Comparison of ENCODE assay signal across 14 cellular contexts in genomic region chr4:99722006-99722405, GRCh38.
DNase-seq lines count a peak whose midpoint lies in the region; ATAC-seq and TF ChIP-seq lines count a peak whose summit lies in the region.
"Had no signal": no experiment of that assay in that cellular context is flagged by ENCODE, and none has a peak within 500 bp of the region (broad histone marks: within the 10 kb centered on the region; RNA-seq: fewer than 3 reads in every experiment).

No MANE protein-coding gene starts in this region.

- no peaks in the 10 kb centered on the region for H3K36me3 Mint-ChIP-seq in brain

- no peak overlapping the region for H3K27ac ChIP-seq in A673 (ENCODE audit: low read depth, low read length, poor library complexity, severe bottlenecking)
- no peak overlapping the region for H3K27ac ChIP-seq in HCT116 (ENCODE audit: low read depth, low read length)
- H3K27ac ChIP-seq in muscle layer of duodenum (ENCODE audit: low read length), result peak overlapping the region; percentile 12
- H3K27ac ChIP-seq: HL-60 had no signal

- H3K9me2 ChIP-seq in HCT116 (ENCODE audit: insufficient read depth), result no peaks in the 10 kb centered on the region

- H2AFZ ChIP-seq in HCT116 (ENCODE audit: low read depth, low read length, poor library complexity, severe bottlenecking), result peak overlapping the region; percentile 84

- POLR2A ChIA-PET in A673 (lab: Charles Lee; ENCODE audit: low non-redundant PET), result no interaction called here
- POLR2A ChIA-PET in HCT116 (lab: Charles Lee), result no interaction called here

- H3K27me3 ChIP-seq in A673 (replicated peaks; ENCODE audit: insufficient read depth, low read depth, low read length, poor library complexity) (no peaks in the 10 kb centered on the region), HCT116 (ENCODE audit: insufficient read depth, low read length) (no peaks in the 10 kb centered on the region), muscle layer of duodenum (ENCODE audit: low read depth, low read length) (no peaks in the 10 kb centered on the region)
- H3K27me3 ChIP-seq: adrenal gland, colonic mucosa had no signal

- peak overlapping the region; percentile 4 to 98 (median 74) for H3K27ac Mint-ChIP-seq in brain
- H3K27ac Mint-ChIP-seq: activated CD8-positive, alpha-beta T cell treated with anti-CD3 and anti-CD28 coated beads for 36 hours had no signal

- H4K20me1 ChIP-seq in HCT116 (ENCODE audit: insufficient read depth), result no peaks in the 10 kb centered on the region

- CTCF ChIA-PET in A673 (lab: Charles Lee), result no interaction called here
- CTCF ChIA-PET in HCT116 (lab: Charles Lee), result interaction anchor here (0.8 kb wide), 1 partner anchor 87 kb away, joined by 4 read pairs; no protein-coding TSS in a partner anchor

- no TSS peak for BruUV-seq in A673 (replicated peaks; lab: Mats Ljungman, UMichigan)
- BruUV-seq in HCT116 (replicated peaks; lab: Mats Ljungman, UMichigan), result no TSS peak

- ATAC-seq in HCT116 (no peak), HG03378 (IDR thresholded peaks at IDR 0.05; ENCODE audit: unreplicated experiment) (no peak), sciatic nerve (no peak)
- ATAC-seq: activated CD8-positive, alpha-beta T cell treated with anti-CD3 and anti-CD28 coated beads for 36 hours had no signal

- TF ChIP-seq POLR2A in HCT116 (IDR thresholded peaks at IDR 0.05; ENCODE audit: borderline replicate concordance, extremely low read depth, insufficient read depth, insufficient read length), result no peak

- H3K36me3 ChIP-seq in A673 (ENCODE audit: insufficient read depth, low read length, poor library complexity, severe bottlenecking) (no peaks in the 10 kb centered on the region), HCT116 (ENCODE audit: control insufficient read depth in 1 of 2, insufficient read depth in 2 of 2, low read length in 2 of 2) (no peaks in the 10 kb centered on the region), muscle layer of duodenum (ENCODE audit: control insufficient read depth in 1 of 2, insufficient read depth in 2 of 2, low read length in 2 of 2) (no peaks in the 10 kb centered on the region)
- H3K36me3 ChIP-seq: adrenal gland, colonic mucosa had no signal

- intact Hi-C loops in A673 (cut with micrococcal nuclease; ENCODE audit: unreplicated experiment) (loop anchor here (1.0 kb wide), 1 partner anchor 36 kb away; no protein-coding TSS in a partner anchor), HCT116 (cut with micrococcal nuclease) (loop anchor here (5.0 to 10.0 kb wide), 2 partner anchors 85 to 163 kb away; no protein-coding TSS in a partner anchor), sciatic nerve (cut with DNase I) (no loop called here)

- H3K9me3 ChIP-seq in A673 (ENCODE audit: low read depth, low read length, poor library complexity, severe bottlenecking) (no peaks in the 10 kb centered on the region), HCT116 (ENCODE audit: control insufficient read depth in 1 of 2, insufficient read depth in 1 of 2, low read depth in 1 of 2, low read length in 2 of 2) (no peaks in the 10 kb centered on the region), muscle layer of duodenum (ENCODE audit: control insufficient read depth in 1 of 2, low read length in 2 of 2) (no peaks in the 10 kb centered on the region)
- H3K9me3 ChIP-seq: adrenal gland, colonic mucosa had no signal

- DNase-seq in A673 (ENCODE audit: low spot score), result peak; percentile 24
- DNase-seq in HCT116 (ENCODE audit: low read depth, low spot score), result no peak
- no peak for DNase-seq in NCI-H2196 (lab: John Stamatoyannopoulos, UW; ENCODE audit: unreplicated experiment)
- DNase-seq in activated CD4-positive, alpha-beta T cell treated with anti-CD3 and anti-CD28 coated beads, Interleukin-2, amount 50 U/mL, for 48 hours, result no peak
- DNase-seq in sciatic nerve (ENCODE audit: low spot score), result no peak
- DNase-seq: activated CD8-positive, alpha-beta T cell treated with anti-CD3 and anti-CD28 coated beads for 36 hours; adrenal gland; colonic mucosa; hippocampal formation; NCI-H1930 had no signal

- H3K9ac ChIP-seq in HCT116 (ENCODE audit: low read length), result no peak overlapping the region

- H3K27me3 Mint-ChIP-seq in brain, result no peaks in the 10 kb centered on the region

- H3K9me3 Mint-ChIP-seq in brain, result peaks cover 0 to 5% (median 0%) of the 10 kb centered on the region in 5 experiments
- H3K9me3 Mint-ChIP-seq: activated CD8-positive, alpha-beta T cell treated with anti-CD3 and anti-CD28 coated beads for 36 hours had no signal

- RAD21 ChIA-PET in HCT116 (lab: Charles Lee; ENCODE audit: low non-redundant PET in 1 of 2, low total read pairs in 2 of 2, uncharacterized antibody in 2 of 2, unreplicated experiment in 2 of 2), result no interaction called here

- H3K4me1 ChIP-seq in A673 (ENCODE audit: insufficient read depth, low read length, poor library complexity, severe bottlenecking), result peaks cover 4% of the 10 kb centered on the region
- peaks cover 0 to 16% of the 10 kb centered on the region in 2 experiments; a peak in 2 of 4 replicates for H3K4me1 ChIP-seq in HCT116 (ENCODE audit: control insufficient read depth in 1 of 2, insufficient read depth in 2 of 2, low read length in 2 of 2)
- peaks cover 5 to 19% of the 10 kb centered on the region in 2 donors for H3K4me1 ChIP-seq in muscle layer of duodenum (ENCODE audit: control insufficient read depth in 1 of 2, insufficient read depth in 2 of 2, low read length in 2 of 2)

- peaks cover 56% of the 10 kb centered on the region for H3K4me1 Mint-ChIP-seq in brain

- no peak overlapping the region for H3K4me3 ChIP-seq in A673 (ENCODE audit: low read depth, low read length, poor library complexity, severe bottlenecking)
- no peak overlapping the region for H3K4me3 ChIP-seq in HCT116 (replicated peaks in 1 of 2; ENCODE audit: low read depth in 1 of 2, low read length in 2 of 2)
- H3K4me3 ChIP-seq in muscle layer of duodenum (ENCODE audit: low read depth in 1 of 2, low read length in 2 of 2), result no peak overlapping the region
- H3K4me3 ChIP-seq: adrenal gland, colonic mucosa had no signal

- H3K4me2 ChIP-seq in HCT116 (ENCODE audit: low read length), result no peak overlapping the region

- TF ChIP-seq RAD21 in HCT116 (IDR thresholded peaks at IDR 0.05; ENCODE audit: low read depth), result no peak

- H3K79me2 ChIP-seq in HCT116 (ENCODE audit: insufficient read depth, low read length), result no peaks in the 10 kb centered on the region

- H3K4me3 Mint-ChIP-seq in brain, result no peak overlapping the region
- H3K4me3 Mint-ChIP-seq: activated CD8-positive, alpha-beta T cell treated with anti-CD3 and anti-CD28 coated beads for 36 hours had no signal

- TF ChIP-seq CTCF in A673 (conservative IDR thresholded peaks at IDR 0.05; ENCODE audit: low read depth, low read length) (no peak), HCT116 (IDR thresholded peaks at IDR 0.05 in 2 of 3, conservative IDR thresholded peaks at IDR 0.05 in 1 of 3; ENCODE audit: borderline replicate concordance in 1 of 3, insufficient read depth in 1 of 3, low read depth in 2 of 3, low read length in 2 of 3) (no peak), brain (conservative IDR thresholded peaks at IDR 0.05) (no peak)

TF ChIP-seq in HCT116, 20 proteins besides CTCF, POLR2A, EP300 and RAD21:
- TF ChIP-seq CEBPB (IDR thresholded peaks at IDR 0.05; ENCODE audit: low read depth), result peak; percentile 33; the same call in 1 of the 2 replicates
- TF ChIP-seq EZH2phosphoT487 (IDR thresholded peaks at IDR 0.05; ENCODE audit: borderline replicate concordance), result no peak
